Comparison of ENCODE assay signal across 18 cellular contexts in the genomic region with DNA sequence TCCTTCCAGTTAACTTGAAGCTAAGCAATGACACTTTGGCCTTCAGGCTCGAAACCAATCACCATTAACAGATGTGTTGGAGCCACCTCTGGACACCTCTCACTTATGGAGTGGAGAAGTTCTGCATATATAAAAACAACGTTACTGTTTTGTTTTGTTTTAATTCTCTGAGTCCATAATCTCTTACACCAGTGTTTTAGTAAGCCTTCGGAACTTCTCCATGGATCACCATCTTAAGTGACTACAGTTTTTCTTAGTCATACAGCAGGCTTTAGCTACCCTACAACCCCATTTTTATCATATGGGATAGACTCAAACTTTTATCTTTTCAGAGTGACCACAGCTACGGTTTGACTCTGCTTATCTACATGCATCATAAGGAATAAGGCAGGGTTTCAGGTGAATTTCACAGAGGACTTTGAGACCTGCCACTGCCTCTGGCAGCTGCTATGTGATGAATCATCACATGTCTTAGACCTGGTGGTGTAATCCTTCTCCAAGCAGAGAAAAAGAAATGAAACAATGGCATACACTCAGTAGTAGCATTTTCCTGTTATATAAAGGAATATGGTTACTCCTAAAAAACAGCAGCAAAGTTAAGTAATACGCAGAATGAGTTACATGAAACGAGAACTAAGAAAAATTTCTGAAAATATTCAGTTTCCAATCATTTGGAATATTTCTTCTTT. TPM values are rescaled to one million over a fixed set of nuclear protein-coding genes. Genes with fewer than 3 reads are reported as not detected.
DNase-seq lines count a peak whose midpoint lies in the region; ATAC-seq and TF ChIP-seq lines count a peak whose summit lies in the region.
"Had no signal": no experiment of that assay in that cellular context is flagged by ENCODE, and none has a peak within 500 bp of the region (broad histone marks: within the 10 kb centered on the region; RNA-seq: fewer than 3 reads in every experiment).

No MANE protein-coding gene starts in this region.

- CTCF ChIA-PET in CD8-positive, alpha-beta T cell (lab: Charles Lee) = interaction anchor here (0.6 to 1.8 kb wide), 3 partner anchors 451 to 463 kb away, joined by 3 to 4 read pairs (median 4); no protein-coding TSS in a partner anchor

- H3K36me3 ChIP-seq in psoas muscle (ENCODE audit: insufficient read depth in 1 of 2, low read depth in 1 of 2) = no peaks in the 10 kb centered on the region
- H3K36me3 ChIP-seq in suprapubic skin = no peaks in the 10 kb centered on the region
- no peaks in the 10 kb centered on the region for H3K36me3 ChIP-seq in CD8-positive, alpha-beta T cell (ENCODE audit: insufficient read depth, low read length)

- H3K4me1 ChIP-seq in psoas muscle (no peaks in the 10 kb centered on the region), suprapubic skin (peaks cover 5% of the 10 kb centered on the region)
- peaks cover 15% of the 10 kb centered on the region for H3K4me1 ChIP-seq in CD8-positive, alpha-beta T cell (ENCODE audit: insufficient read depth, low read length)

- TF ChIP-seq CTCF in fibroblast of the aortic adventitia (IDR thresholded peaks at IDR 0.05; ENCODE audit: insufficient read depth, low read length) (no peak), psoas muscle (IDR thresholded peaks at IDR 0.05) (no peak), suprapubic skin (IDR thresholded peaks at IDR 0.05) (no peak)
- TF ChIP-seq CTCF in CD8-positive, alpha-beta T cell (IDR thresholded peaks at IDR 0.05) = no peak

- no peaks in the 10 kb centered on the region for H3K9me3 Mint-ChIP-seq in CD8-positive, alpha-beta T cell
- H3K9me3 Mint-ChIP-seq: T-helper 1 cell treated with Interleukin-12 subunit alpha and Interleukin-12 subunit beta and Interleukin-4 antibody, amounts not matched to agents 30 μg/mL and 1 μg/mL, for 36 hours had no signal

- intact Hi-C loops in psoas muscle (cut with DNase I) = loop anchor here in 1 of 2 donors (5.0 kb wide), 1 partner anchor 650 kb away; the partner anchor contains the start of gene HINT3
- intact Hi-C loops in CD8-positive, alpha-beta T cell (cut with DNase I, micrococcal nuclease) = loop anchor here in 1 of 2 experiments (10.0 kb wide), 2 partner anchors 648 to 1028 kb away; partner anchors contain the start of gene HINT3

- peaks cover 14% of the 10 kb centered on the region for H3K27me3 Mint-ChIP-seq in CD8-positive, alpha-beta T cell (ENCODE audit: low read depth)

- H3K9me3 ChIP-seq in psoas muscle (no peaks in the 10 kb centered on the region), suprapubic skin (no peaks in the 10 kb centered on the region)
- H3K9me3 ChIP-seq in CD8-positive, alpha-beta T cell (ENCODE audit: low read length) = no peaks in the 10 kb centered on the region

- TF ChIP-seq EP300 in suprapubic skin (IDR thresholded peaks at IDR 0.05) = no peak

- no peak overlapping the region for H3K4me3 ChIP-seq in fibroblast of the aortic adventitia (ENCODE audit: low read depth, low read length)
- no peak overlapping the region for H3K4me3 ChIP-seq in psoas muscle
- H3K4me3 ChIP-seq in suprapubic skin = no peak overlapping the region
- H3K4me3 ChIP-seq in CD8-positive, alpha-beta T cell (ENCODE audit: low read depth, low read length) = no peak overlapping the region

- in situ Hi-C loops in SK-MEL-5 (cut with HindIII; ENCODE audit: low pct_unique_long_range_greater_than_20kb, low sequenced_read_pairs) = no loop called here

- no peak overlapping the region for H3K27ac Mint-ChIP-seq in CD8-positive, alpha-beta T cell
- H3K27ac Mint-ChIP-seq: activated CD4-positive, alpha-beta T cell treated with anti-CD3 and anti-CD28 coated beads, Interleukin-2, amount 10 ng/mL, durations not matched to agents 24 days and 14 days; activated T-cell treated with anti-CD3 and anti-CD28 coated beads, Interleukin-2, amount 50 U/mL, for 24 hours; CD14-positive monocyte; naive thymus-derived CD4-positive, alpha-beta T cell; stimulated activated naive CD8-positive, alpha-beta T cell treated with anti-CD3 and anti-CD28 coated beads, Interleukin-15, Interleukin-2, amounts not matched to agents 100 ng/mL and 50 ng/mL, for 24 hours; T-helper 1 cell treated with Interleukin-12 subunit alpha and Interleukin-12 subunit beta and Interleukin-4 antibody, amounts not matched to agents 30 μg/mL and 1 μg/mL, for 36 hours had no signal

- no peak for TF ChIP-seq POLR2A in suprapubic skin (IDR thresholded peaks at IDR 0.05)

- H3K27me3 ChIP-seq in psoas muscle (ENCODE audit: insufficient read depth in 3 of 3, low read length in 2 of 3) (no peaks in the 10 kb centered on the region), suprapubic skin (no peaks in the 10 kb centered on the region)
- no peaks in the 10 kb centered on the region for H3K27me3 ChIP-seq in CD8-positive, alpha-beta T cell (ENCODE audit: insufficient read depth, low read length)

- POLR2A ChIA-PET in CD8-positive, alpha-beta T cell (lab: Charles Lee) = no interaction called here

- peak overlapping the region; percentile 64 for H3K27ac ChIP-seq in psoas muscle
- H3K27ac ChIP-seq in suprapubic skin = no peak overlapping the region
- no peak overlapping the region for H3K27ac ChIP-seq in CD8-positive, alpha-beta T cell (ENCODE audit: low read depth, low read length)

- peaks cover 19% of the 10 kb centered on the region for H3K4me1 Mint-ChIP-seq in CD8-positive, alpha-beta T cell (ENCODE audit: low read depth)

- ATAC-seq in psoas muscle (peak; percentile 73 to 79 (median 76)), HG02981 (IDR thresholded peaks at IDR 0.05; ENCODE audit: unreplicated experiment) (no peak), SK-N-SH treated with all-trans-retinoic acid at 6 μM for 48 hours (no peak)
- no peak for ATAC-seq in CD8-positive, alpha-beta T cell
- ATAC-seq: naive thymus-derived CD4-positive, alpha-beta T cell; Panc1; right cardiac atrium had no signal

- H3K4me3 Mint-ChIP-seq in CD8-positive, alpha-beta T cell = no peak overlapping the region
- H3K4me3 Mint-ChIP-seq: activated CD4-positive, alpha-beta T cell treated with anti-CD3 and anti-CD28 coated beads, Interleukin-2, amount 10 ng/mL, durations not matched to agents 24 days and 14 days; activated T-cell treated with anti-CD3 and anti-CD28 coated beads, Interleukin-2, amount 50 U/mL, for 24 hours; naive thymus-derived CD4-positive, alpha-beta T cell; stimulated activated naive CD8-positive, alpha-beta T cell treated with anti-CD3 and anti-CD28 coated beads, Interleukin-15, Interleukin-2, amounts not matched to agents 100 ng/mL and 50 ng/mL, for 24 hours; T-helper 1 cell treated with Interleukin-12 subunit alpha and Interleukin-12 subunit beta and Interleukin-4 antibody, amounts not matched to agents 30 μg/mL and 1 μg/mL, for 36 hours had no signal

- DNase-seq in HT-29 (ENCODE audit: low spot score) = peak; percentile 32
- DNase-seq in SK-MEL-5 (ENCODE audit: low read depth, low spot score) = peak; percentile 66
- peak; percentile 37 for DNase-seq in fibroblast of the aortic adventitia (ENCODE audit: low read depth)
- no peak for DNase-seq in psoas muscle
- DNase-seq in suprapubic skin (ENCODE audit: low spot score in 2 of 2) = no peak
- no peak for DNase-seq in CD8-positive, alpha-beta T cell
- DNase-seq: activated CD4-positive, alpha-beta T cell treated with anti-CD3 and anti-CD28 coated beads, Interleukin-2, amount 10 ng/mL, durations not matched to agents 24 days and 14 days; activated T-cell treated with anti-CD3 and anti-CD28 coated beads, Interleukin-2, amount 50 U/mL, for 24 hours; effector memory CD4-positive, alpha-beta T cell; naive thymus-derived CD4-positive, alpha-beta T cell; NCI-H446; right cardiac atrium had no signal

- no peaks in the 10 kb centered on the region for H3K36me3 Mint-ChIP-seq in CD8-positive, alpha-beta T cell
- H3K36me3 Mint-ChIP-seq: CD14-positive monocyte had no signal

- WGBS in psoas muscle, 3 donors = 79 to 87% (median 83%) methylated on average over 6 of the region's 6 CpGs
- WGBS in suprapubic skin = 85% methylated on average over 6 of the region's 6 CpGs

TF ChIP-seq in SK-N-SH treated with all-trans-retinoic acid at 6 μM for 48 hours, 23 proteins besides CTCF, POLR2A, EP300 and RAD21 (continues in another document):
- TF ChIP-seq POU6F1 (CRISPR knock-in tag; IDR thresholded peaks at IDR 0.05; ENCODE audit: borderline replicate concordance, low read depth) (no peak), BACH2 (CRISPR knock-in tag; IDR thresholded peaks at IDR 0.05; ENCODE audit: borderline replicate concordance) (no peak), ISL1 (CRISPR knock-in tag; IDR thresholded peaks at IDR 0.05) (no peak), TOX (CRISPR knock-in tag; IDR thresholded peaks at IDR 0.05; ENCODE audit: borderline replicate concordance) (no peak), ZC3H10 (CRISPR knock-in tag; IDR thresholded peaks at IDR 0.05) (no peak)

RNA-seq across cellular contexts. Expression of gene HDDC2, which starts 5.5 kb away (rescaled TPM):
- total RNA-seq in HT-29 (2014; rRNA removed; shearing (Covaris generic)) = 62.3 and 63.2 TPM in 2 replicates
- total RNA-seq in SK-MEL-5 (2014; rRNA removed; shearing (Covaris generic)) = 195 and 198 TPM in 2 replicates
- polyA plus RNA-seq in SK-MEL-5 (2015; cell fraction: cytosol; rRNA removed) = 122 and 135 TPM in 2 replicates
- polyA plus RNA-seq in SK-MEL-5 (2015; cell fraction: nucleus; rRNA removed) = 69.3 and 87.8 TPM in 2 replicates
- 32.1 and 71.5 TPM in 2 replicates for total RNA-seq in fibroblast of the aortic adventitia (ENCODE audit: low replicate concordance)
- total RNA-seq in psoas muscle = 100 to 1,000 TPM in 1 of 4 donors, 10 to 100 TPM in 3; 72.5 to 151 (median 86.0) TPM
- polyA plus RNA-seq in psoas muscle = 100 to 1,000 TPM; 103 to 120 (median 111) TPM
- 10 to 100 TPM; 52.0 to 78.3 (median 66.5) TPM for total RNA-seq in suprapubic skin
- 10 to 100 TPM; 16.2 to 24.9 TPM for total RNA-seq in CD8-positive, alpha-beta T cell

Comparison
In these comparisons a context has a peak if more than half of its experiments do, and no peak if none do; other contexts are left out.
1. DNase-seq: peak in HT-29 (single experiment), SK-MEL-5 (single experiment) and fibroblast of the aortic adventitia (single experiment); none in psoas muscle (0 of 2), suprapubic skin (0 of 2) and CD8-positive, alpha-beta T cell (0 of 7).
2. ATAC-seq: peak in psoas muscle (4 of 4); none in HG02981 (single experiment), CD8-positive, alpha-beta T cell (single experiment) and SK-N-SH treated with all-trans-retinoic acid at 6 μM for 48 hours (single experiment).